26 cellular contexts compared by ENCODE assay signal in the genomic region with DNA sequence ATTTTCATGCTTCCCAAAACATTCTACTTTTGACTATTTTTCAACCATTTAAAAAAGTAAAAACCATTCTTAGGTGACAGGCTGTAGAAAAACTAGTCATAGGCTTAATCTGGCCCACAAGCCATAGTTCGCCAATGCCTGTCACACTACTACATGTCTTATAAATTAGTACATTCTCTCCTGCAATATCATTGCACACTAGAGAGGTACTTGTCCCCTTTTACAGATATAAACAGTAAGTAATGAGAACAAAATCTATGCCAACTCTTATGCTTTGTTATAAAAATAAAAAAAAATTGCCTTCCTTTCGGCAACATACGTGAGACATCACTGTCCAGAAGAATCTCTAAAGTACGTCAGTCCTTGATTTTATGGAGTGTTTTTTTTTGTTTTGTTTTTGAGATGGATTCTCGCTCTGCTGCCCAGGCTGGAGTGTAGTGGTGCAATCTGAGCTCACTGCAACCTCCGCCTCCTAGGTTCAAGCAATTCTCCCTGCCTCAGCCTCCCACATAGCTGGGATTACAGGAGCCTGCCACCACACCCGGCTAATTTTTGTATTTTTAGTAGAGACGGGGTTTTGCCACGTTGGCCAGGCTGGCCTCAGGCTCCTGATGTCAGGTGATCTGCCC. TPM values are rescaled to one million over a fixed set of nuclear protein-coding genes. Genes with fewer than 3 reads are reported as not detected.
A peak's percentile ranks its signal among the peaks of the same experiment; 100 is the strongest.
DNase-seq lines count a peak whose midpoint lies in the region; ATAC-seq and TF ChIP-seq lines count a peak whose summit lies in the region.
"Had no signal": no experiment of that assay in that cellular context is flagged by ENCODE, and none has a peak within 500 bp of the region (broad histone marks: within the 10 kb centered on the region; RNA-seq: fewer than 3 reads in every experiment).

No MANE protein-coding gene starts in this region.

- ATAC-seq in RWPE2 (ENCODE audit: low read depth) = peak; percentile 40; the same call in 1 of the 3 replicates
- ATAC-seq in HG03571 (IDR thresholded peaks at IDR 0.05; ENCODE audit: unreplicated experiment) = no peak
- ATAC-seq in stimulated activated naive CD8-positive, alpha-beta T cell treated with anti-CD3 and anti-CD28 coated beads, Interleukin-15, Interleukin-2, amounts not matched to agents 100 U/mL and 50 U/mL, for 24 hours = no peak
- ATAC-seq: heart right ventricle, K562, left lobe of liver had no signal

- H3K4me3 Mint-ChIP-seq in nephron progenitor cell = no peak overlapping the region
- H3K4me3 Mint-ChIP-seq: activated T-cell treated with anti-CD3 and anti-CD28 coated beads, Interleukin-2, amount 50 U/mL, for 24 hours; H9; naive B cell had no signal

- no peak for TF ChIP-seq CTCF in RWPE2 (IDR thresholded peaks at IDR 0.05; ENCODE audit: poor library complexity, severe bottlenecking)
- TF ChIP-seq CTCF in fibroblast of mammary gland (conservative IDR thresholded peaks at IDR 0.05; ENCODE audit: control insufficient read depth, insufficient read depth, low read depth, low read length) = no peak
- no peak for TF ChIP-seq CTCF in osteoblast (IDR thresholded peaks at IDR 0.05; ENCODE audit: extremely low read depth, low read depth, low read length)
- TF ChIP-seq CTCF in nephron progenitor cell (IDR thresholded peaks at IDR 0.05) = no peak
- no peak for TF ChIP-seq CTCF in Peyer's patch (IDR thresholded peaks at IDR 0.05)

- no peaks in the 10 kb centered on the region for H3K4me1 Mint-ChIP-seq in nephron progenitor cell
- H3K4me1 Mint-ChIP-seq: H9 had no signal

- H2AFZ ChIP-seq in osteoblast (ENCODE audit: low read length) = no peak overlapping the region

- DNase-seq in HCEC 1CT (peak; percentile 43), RWPE2 (ENCODE audit: low spot score) (no peak), fibroblast of mammary gland (ENCODE audit: low read depth) (peak; percentile 10), osteoblast (ENCODE audit: insufficient read length, low spot score, missing footprints) (no peak), nephron progenitor cell (no peak), Peyer's patch (no peak)
- DNase-seq in stimulated activated naive CD8-positive, alpha-beta T cell treated with anti-CD3 and anti-CD28 coated beads, Interleukin-15, Interleukin-2, amounts not matched to agents 100 U/mL and 50 U/mL, for 24 hours = no peak
- DNase-seq: activated CD4-positive, alpha-beta T cell treated with anti-CD3 and anti-CD28 coated beads for 4 hours; activated gamma-delta T cell treated with Interleukin-2 at 50 U/mL for 16 hours; activated T-cell treated with anti-CD3 and anti-CD28 coated beads, Interleukin-2, amount 50 U/mL, for 24 hours; adrenal gland; H9; heart right ventricle; naive B cell; NCI-H2227 treated with DMSO at 0.1 percent for 48 hours; NCI-H69; retina; stimulated activated CD4-positive, alpha-beta T cell treated with anti-CD3 and anti-CD28 coated beads, Interleukin-4, amount 100 ng/mL, for 24 hours; stimulated activated naive CD4-positive, alpha-beta T cell had no signal

- peak overlapping the region; percentile 43 for H3K27ac ChIP-seq in RWPE2 (ENCODE audit: poor library complexity, severe bottlenecking)
- peak overlapping the region; percentile 75 for H3K27ac ChIP-seq in osteoblast (ENCODE audit: low read depth, low read length)
- no peak overlapping the region for H3K27ac ChIP-seq in Peyer's patch
- H3K27ac ChIP-seq: adrenal gland, breast epithelium, C4-2B, heart right ventricle, thoracic aorta had no signal

- TF ChIP-seq POLR2A in Peyer's patch (IDR thresholded peaks at IDR 0.05) = no peak

- H3K9me3 Mint-ChIP-seq in nephron progenitor cell = no peaks in the 10 kb centered on the region
- H3K9me3 Mint-ChIP-seq: activated T-cell treated with anti-CD3 and anti-CD28 coated beads, Interleukin-2, amount 50 U/mL, for 24 hours; H9; naive B cell had no signal

- H3K27ac Mint-ChIP-seq in nephron progenitor cell = no peak overlapping the region
- H3K27ac Mint-ChIP-seq: activated T-cell treated with anti-CD3 and anti-CD28 coated beads, Interleukin-2, amount 50 U/mL, for 24 hours; H9 had no signal

- H3K4me1 ChIP-seq in RWPE2 (ENCODE audit: insufficient read depth, poor library complexity, severe bottlenecking) (peaks cover 22% of the 10 kb centered on the region), osteoblast (ENCODE audit: insufficient read depth, low read length) (peaks cover 14% of the 10 kb centered on the region), Peyer's patch (peaks cover 0 to 8% (median 0%) of the 10 kb centered on the region in 4 donors)
- H3K4me1 ChIP-seq: breast epithelium had no signal

- H3K79me2 ChIP-seq in osteoblast (ENCODE audit: insufficient read depth, low read length) = peaks cover 58% of the 10 kb centered on the region

- H3K4me2 ChIP-seq in osteoblast (ENCODE audit: insufficient read depth, low read length) = peak overlapping the region; percentile 31

- peaks cover 27% of the 10 kb centered on the region for H3K36me3 Mint-ChIP-seq in nephron progenitor cell (ENCODE audit: low read depth)
- H3K36me3 Mint-ChIP-seq: naive B cell had no signal

- H3K36me3 ChIP-seq in RWPE2 (ENCODE audit: low read depth) (peaks cover 33% of the 10 kb centered on the region), osteoblast (ENCODE audit: insufficient read depth, low read length) (peaks cover 2% of the 10 kb centered on the region), Peyer's patch (peaks cover 0 to 10% (median 0%) of the 10 kb centered on the region in 3 donors)
- H3K36me3 ChIP-seq: adrenal gland, breast epithelium, ovary had no signal

- peaks cover 4% of the 10 kb centered on the region for H4K20me1 ChIP-seq in osteoblast (ENCODE audit: insufficient read depth, low read length)

- H3K27me3 Mint-ChIP-seq in nephron progenitor cell (ENCODE audit: low read depth, poor library complexity) = no peaks in the 10 kb centered on the region
- H3K27me3 Mint-ChIP-seq: activated T-cell treated with anti-CD3 and anti-CD28 coated beads, Interleukin-2, amount 50 U/mL, for 24 hours; naive B cell had no signal

- H3K27me3 ChIP-seq in RWPE2 (ENCODE audit: insufficient read depth, poor library complexity, severe bottlenecking) (no peaks in the 10 kb centered on the region), osteoblast (ENCODE audit: insufficient read depth, low read length) (no peaks in the 10 kb centered on the region), Peyer's patch (no peaks in the 10 kb centered on the region)
- H3K27me3 ChIP-seq: adrenal gland, breast epithelium, heart right ventricle, ovary had no signal

- H3K9me3 ChIP-seq in RWPE2 (ENCODE audit: severe bottlenecking) = no peaks in the 10 kb centered on the region
- H3K9me3 ChIP-seq in osteoblast (ENCODE audit: low read depth, low read length) = no peaks in the 10 kb centered on the region
- H3K9me3 ChIP-seq in Peyer's patch = no peaks in the 10 kb centered on the region
- H3K9me3 ChIP-seq: adrenal gland, breast epithelium, heart right ventricle, ovary, thoracic aorta had no signal

- no peak overlapping the region for H3K4me3 ChIP-seq in RWPE2 (ENCODE audit: severe bottlenecking)
- H3K4me3 ChIP-seq in fibroblast of mammary gland (ENCODE audit: control insufficient read depth, low read depth, low read length) = no peak overlapping the region
- no peak overlapping the region for H3K4me3 ChIP-seq in osteoblast (ENCODE audit: insufficient read depth, low read length)
- no peak overlapping the region for H3K4me3 ChIP-seq in Peyer's patch
- H3K4me3 ChIP-seq: adrenal gland, breast epithelium, heart right ventricle, K562, ovary, thoracic aorta had no signal

RNA-seq across cellular contexts. Expression of gene UPF2, which starts 23.2 kb away (rescaled TPM):
- total RNA-seq in osteoblast = 15.0 and 15.9 TPM in 2 replicates
- 10 to 100 TPM; 12.6 to 56.1 (median 21.0) TPM for total RNA-seq in Peyer's patch

RNA-seq across cellular contexts. Expression of gene DHTKD1, which starts 49.3 kb away (rescaled TPM):
- total RNA-seq in osteoblast (24.5 and 29.3 TPM in 2 replicates), Peyer's patch (10 to 100 TPM; 18.4 to 32.1 (median 24.2) TPM)

Comparison
In these comparisons a context has a peak if more than half of its experiments do, and no peak if none do; other contexts are left out.
1. DNase-seq: peak in HCEC 1CT (single experiment) and fibroblast of mammary gland (single experiment); none in RWPE2 (single experiment), osteoblast (single experiment), nephron progenitor cell (single experiment), Peyer's patch (0 of 3) and stimulated activated naive CD8-positive, alpha-beta T cell treated with anti-CD3 and anti-CD28 coated beads, Interleukin-15, Interleukin-2, amounts not matched to agents 100 U/mL and 50 U/mL, for 24 hours (single experiment).
2. H3K27ac ChIP-seq: peak in RWPE2 (single experiment) and osteoblast (single experiment); none in Peyer's patch (0 of 4).